ENCODE assay signal across 19 cellular contexts in genomic region chr4:89531932-89532640, GRCh38.
"Had no signal": no experiment of that assay in that cellular context is flagged by ENCODE, and none has a peak within 500 bp of the region (broad histone marks: within the 10 kb centered on the region; RNA-seq: fewer than 3 reads in every experiment).

No MANE protein-coding gene starts in this region.

- DNase-seq: KBM-7, NCI-H1092, NCI-H1417, NCI-H1436 treated with DMSO at 0.1 percent for 48 hours, NCI-H1694, NCI-H187 treated with DMSO at 0.1 percent for 48 hours, NCI-H2081, NCI-H2171, NCI-H226, NCI-H446, NCI-H510A, NCI-H524 treated with DMSO at 0.1 percent for 48 hours, NCI-H69, NCI-H774, PC-3, SHP77, T-helper 1 cell had no signal

- H3K4me3 ChIP-seq: SK-N-MC had no signal

- H3K27ac ChIP-seq: RWPE1, SK-N-MC had no signal
